16 cellular contexts compared by ENCODE assay signal in genomic region chr6:149445573-149445972, GRCh38. TPM values are rescaled to one million over a fixed set of nuclear protein-coding genes. Genes with fewer than 3 reads are reported as not detected.
DNase-seq lines count a peak whose midpoint lies in the region; ATAC-seq lines count a peak whose summit lies in the region.
"Had no signal": no experiment of that assay in that cellular context is flagged by ENCODE, and none has a peak within 500 bp of the region (broad histone marks: within the 10 kb centered on the region; RNA-seq: fewer than 3 reads in every experiment).

No MANE protein-coding gene starts in this region.

- peaks cover 5% of the 10 kb centered on the region for H3K9me3 Mint-ChIP-seq in activated CD4-positive, alpha-beta memory T cell treated with anti-CD3 and anti-CD28 coated beads for 36 hours
- peaks cover 3% of the 10 kb centered on the region for H3K9me3 Mint-ChIP-seq in activated CD4-positive, alpha-beta memory T cell treated with anti-CD3 and anti-CD28 coated beads, Interleukin-2, amount 10 ng/mL, durations not matched to agents 7 days and 5 days
- no peaks in the 10 kb centered on the region for H3K9me3 Mint-ChIP-seq in activated T-helper 17 cell treated with anti-CD3 and anti-CD28 coated beads, Interleukin-2, amount 50 U/mL, for 72 hours

- peaks cover 24% of the 10 kb centered on the region for H3K36me3 Mint-ChIP-seq in activated CD4-positive, alpha-beta memory T cell treated with anti-CD3 and anti-CD28 coated beads for 36 hours
- H3K36me3 Mint-ChIP-seq in activated CD4-positive, alpha-beta memory T cell treated with anti-CD3 and anti-CD28 coated beads, Interleukin-2, amount 10 ng/mL, durations not matched to agents 7 days and 5 days (ENCODE audit: low read depth) = peaks cover 27% of the 10 kb centered on the region
- H3K36me3 Mint-ChIP-seq in activated T-helper 17 cell treated with anti-CD3 and anti-CD28 coated beads, Interleukin-2, amount 50 U/mL, for 72 hours (ENCODE audit: low read depth) = peaks cover 54% of the 10 kb centered on the region

- intact Hi-C loops in activated CD4-positive, alpha-beta memory T cell treated with anti-CD3 and anti-CD28 coated beads for 36 hours (cut with micrococcal nuclease) = no loop called here
- intact Hi-C loops in posterior vena cava (cut with DNase I) (no loop called here), left ventricle myocardium superior (cut with micrococcal nuclease) (no loop called here)

- no peak for DNase-seq in activated CD4-positive, alpha-beta memory T cell treated with anti-CD3 and anti-CD28 coated beads for 36 hours
- DNase-seq in activated CD4-positive, alpha-beta memory T cell treated with anti-CD3 and anti-CD28 coated beads, Interleukin-2, amount 10 ng/mL, durations not matched to agents 7 days and 5 days = no peak
- peak; percentile 42 for DNase-seq in posterior vena cava (ENCODE audit: low spot score)
- no peak for DNase-seq in left ventricle myocardium superior
- DNase-seq: activated CD4-positive, CD25-positive, alpha-beta regulatory T cell treated with anti-CD3 and anti-CD28 coated beads, Interleukin-2, amount 50 U/mL, for 72 hours; activated CD8-positive, alpha-beta memory T cell treated with anti-CD3 and anti-CD28 coated beads, Interleukin-2, amount 50 U/mL, for 48 hours; activated gamma-delta T cell treated with Interleukin-2 at 50 U/mL for 16 hours; amygdala; BE2C; EL; NCI-H1694 treated with DMSO at 0.1 percent for 48 hours; SK-N-SH had no signal

- H3K4me1 Mint-ChIP-seq in activated CD4-positive, alpha-beta memory T cell treated with anti-CD3 and anti-CD28 coated beads for 36 hours (ENCODE audit: low read depth) = peaks cover 22% of the 10 kb centered on the region
- peaks cover 16% of the 10 kb centered on the region for H3K4me1 Mint-ChIP-seq in activated CD4-positive, alpha-beta memory T cell treated with anti-CD3 and anti-CD28 coated beads, Interleukin-2, amount 10 ng/mL, durations not matched to agents 7 days and 5 days
- H3K4me1 Mint-ChIP-seq in activated T-helper 17 cell treated with anti-CD3 and anti-CD28 coated beads, Interleukin-2, amount 50 U/mL, for 72 hours = peaks cover 33% of the 10 kb centered on the region

- POLR2A ChIA-PET in activated CD4-positive, alpha-beta memory T cell treated with anti-CD3 and anti-CD28 coated beads for 36 hours (lab: Charles Lee) = interaction anchor here (0.8 to 1.8 kb wide), 4 partner anchors 9 to 413 kb away, joined by 3 to 5 read pairs (median 4); no protein-coding TSS in a partner anchor
- POLR2A ChIA-PET in activated CD4-positive, alpha-beta memory T cell treated with anti-CD3 and anti-CD28 coated beads, Interleukin-2, amount 10 ng/mL, durations not matched to agents 7 days and 5 days (lab: Charles Lee) = no interaction called here

- H3K27me3 Mint-ChIP-seq in activated CD4-positive, alpha-beta memory T cell treated with anti-CD3 and anti-CD28 coated beads for 36 hours = no peaks in the 10 kb centered on the region
- H3K27me3 Mint-ChIP-seq in activated CD4-positive, alpha-beta memory T cell treated with anti-CD3 and anti-CD28 coated beads, Interleukin-2, amount 10 ng/mL, durations not matched to agents 7 days and 5 days = no peaks in the 10 kb centered on the region
- no peaks in the 10 kb centered on the region for H3K27me3 Mint-ChIP-seq in activated T-helper 17 cell treated with anti-CD3 and anti-CD28 coated beads, Interleukin-2, amount 50 U/mL, for 72 hours

- ATAC-seq in HG02798 (IDR thresholded peaks at IDR 0.05; ENCODE audit: poor library complexity, unreplicated experiment) = peak; percentile 28
- peak; percentile 42 for ATAC-seq in activated T-helper 17 cell treated with anti-CD3 and anti-CD28 coated beads, Interleukin-2, amount 50 U/mL, for 72 hours (replicated peaks)
- no peak for ATAC-seq in GM21619 (IDR thresholded peaks at IDR 0.05; ENCODE audit: unreplicated experiment)
- ATAC-seq in GM19397 (IDR thresholded peaks at IDR 0.05; ENCODE audit: unreplicated experiment) = no peak
- no peak for ATAC-seq in left ventricle myocardium superior

- CTCF ChIA-PET in activated CD4-positive, alpha-beta memory T cell treated with anti-CD3 and anti-CD28 coated beads for 36 hours (lab: Charles Lee) = interaction anchor here (0.6 to 2.2 kb wide), 6 partner anchors 13 to 417 kb away, joined by 3 to 14 read pairs (median 4); no protein-coding TSS in a partner anchor
- CTCF ChIA-PET in activated CD4-positive, alpha-beta memory T cell treated with anti-CD3 and anti-CD28 coated beads, Interleukin-2, amount 10 ng/mL, durations not matched to agents 7 days and 5 days (lab: Charles Lee) = interaction anchor here (1.6 to 2.5 kb wide), 4 partner anchors 13 to 72 kb away, joined by 6 to 7 read pairs (median 6); partner anchors contain the start of gene ZC3H12D

- no peak overlapping the region for H3K4me3 Mint-ChIP-seq in activated CD4-positive, alpha-beta memory T cell treated with anti-CD3 and anti-CD28 coated beads for 36 hours
- H3K4me3 Mint-ChIP-seq in activated CD4-positive, alpha-beta memory T cell treated with anti-CD3 and anti-CD28 coated beads, Interleukin-2, amount 10 ng/mL, durations not matched to agents 7 days and 5 days = no peak overlapping the region
- peak overlapping the region; percentile 53 for H3K4me3 Mint-ChIP-seq in activated T-helper 17 cell treated with anti-CD3 and anti-CD28 coated beads, Interleukin-2, amount 50 U/mL, for 72 hours

- peak overlapping the region; percentile 57 for H3K27ac Mint-ChIP-seq in activated CD4-positive, alpha-beta memory T cell treated with anti-CD3 and anti-CD28 coated beads for 36 hours
- no peak overlapping the region for H3K27ac Mint-ChIP-seq in activated CD4-positive, alpha-beta memory T cell treated with anti-CD3 and anti-CD28 coated beads, Interleukin-2, amount 10 ng/mL, durations not matched to agents 7 days and 5 days
- peak overlapping the region; percentile 78 for H3K27ac Mint-ChIP-seq in activated T-helper 17 cell treated with anti-CD3 and anti-CD28 coated beads, Interleukin-2, amount 50 U/mL, for 72 hours

RNA-seq across cellular contexts. Expression of gene ZC3H12D, which starts 39.2 kb away (rescaled TPM):
- 100 to 1,000 TPM; 124 to 129 TPM for total RNA-seq in activated CD4-positive, alpha-beta memory T cell treated with anti-CD3 and anti-CD28 coated beads for 36 hours
- total RNA-seq in activated CD4-positive, alpha-beta memory T cell treated with anti-CD3 and anti-CD28 coated beads, Interleukin-2, amount 10 ng/mL, durations not matched to agents 7 days and 5 days = 10 to 100 TPM; 37.4 to 37.6 TPM
- 100 to 1,000 TPM; 117 to 254 TPM for total RNA-seq in activated T-helper 17 cell treated with anti-CD3 and anti-CD28 coated beads, Interleukin-2, amount 50 U/mL, for 72 hours
- total RNA-seq in posterior vena cava = 1 to 10 TPM; 1.8 to 2.2 TPM
- total RNA-seq in left ventricle myocardium superior = 0.42 TPM

RNA-seq across cellular contexts. Expression of gene SUMO4, which starts 45.5 kb away (rescaled TPM):
- 1 to 10 TPM; 4.8 to 5.8 TPM for total RNA-seq in activated CD4-positive, alpha-beta memory T cell treated with anti-CD3 and anti-CD28 coated beads for 36 hours
- 1 to 10 TPM; 8.1 to 8.5 TPM for total RNA-seq in activated CD4-positive, alpha-beta memory T cell treated with anti-CD3 and anti-CD28 coated beads, Interleukin-2, amount 10 ng/mL, durations not matched to agents 7 days and 5 days
- total RNA-seq in activated T-helper 17 cell treated with anti-CD3 and anti-CD28 coated beads, Interleukin-2, amount 50 U/mL, for 72 hours = 10 to 100 TPM; 16.0 to 16.4 TPM
- total RNA-seq in posterior vena cava (1 to 10 TPM in 1 of 2 donors, under 1 TPM in 1; 0.88 to 1.8 TPM), left ventricle myocardium superior (0.32 TPM)

Comparison
In these comparisons a context has a peak if more than half of its experiments do, and no peak if none do; other contexts are left out.
1. ATAC-seq: peak in HG02798 (single experiment) and activated T-helper 17 cell treated with anti-CD3 and anti-CD28 coated beads, Interleukin-2, amount 50 U/mL, for 72 hours (single experiment); none in GM21619 (single experiment), GM19397 (single experiment) and left ventricle myocardium superior (single experiment).
2. RNA of gene ZC3H12D, which starts 39.2 kb away (total RNA-seq): 117 to 254 TPM in activated T-helper 17 cell treated with anti-CD3 and anti-CD28 coated beads, Interleukin-2, amount 50 U/mL, for 72 hours, 124 to 129 TPM in activated CD4-positive, alpha-beta memory T cell treated with anti-CD3 and anti-CD28 coated beads for 36 hours and 37.4 to 37.6 TPM in activated CD4-positive, alpha-beta memory T cell treated with anti-CD3 and anti-CD28 coated beads, Interleukin-2, amount 10 ng/mL, durations not matched to agents 7 days and 5 days; 1.8 to 2.2 TPM in posterior vena cava and 0.42 TPM in left ventricle myocardium superior (single experiment); every median in the first group is over 10 times any median in the second.